10 cellular contexts compared by ENCODE assay signal in genomic region chr17:29682054-29682453, GRCh38. TPM values are rescaled to one million over a fixed set of nuclear protein-coding genes. Genes with fewer than 3 reads are reported as not detected.
DNase-seq lines count a peak whose midpoint lies in the region; ATAC-seq and TF ChIP-seq lines count a peak whose summit lies in the region.
"Had no signal": no experiment of that assay in that cellular context is flagged by ENCODE, and none has a peak within 500 bp of the region (broad histone marks: within the 10 kb centered on the region; RNA-seq: fewer than 3 reads in every experiment).

No MANE protein-coding gene starts in this region.

- no peak for ATAC-seq in WTC11

- H3K27me3 ChIP-seq in A673 (replicated peaks; ENCODE audit: insufficient read depth, low read depth, low read length, poor library complexity) = no peaks in the 10 kb centered on the region
- H3K27me3 ChIP-seq in SU-DHL-6 (ENCODE audit: low read length) = no peaks in the 10 kb centered on the region

- H3K27me3 Mint-ChIP-seq in immature natural killer cell (ENCODE audit: low read depth in 3 of 3) (no peaks in the 10 kb centered on the region), WTC11 (ENCODE audit: low read depth) (no peaks in the 10 kb centered on the region)

- intact Hi-C loops in A673 (cut with micrococcal nuclease; ENCODE audit: unreplicated experiment) = loop anchor here (5.0 to 10.0 kb wide), 2 partner anchors 40 to 83 kb away; no protein-coding TSS in a partner anchor

- no peak overlapping the region for H3K4me3 Mint-ChIP-seq in immature natural killer cell
- H3K4me3 Mint-ChIP-seq in WTC11 = no peak overlapping the region

- H3K4me1 Mint-ChIP-seq in immature natural killer cell (peaks cover 22 to 48% of the 10 kb centered on the region in 2 donors), WTC11 (peaks cover 11% of the 10 kb centered on the region)

- no peak overlapping the region for H3K4me2 ChIP-seq in SU-DHL-6 (ENCODE audit: low read depth, low read length, poor library complexity, severe bottlenecking)

- H3K9ac ChIP-seq in SU-DHL-6 (ENCODE audit: low read length) = no peak overlapping the region

- peak; percentile 34 for TF ChIP-seq CTCF in A673 (conservative IDR thresholded peaks at IDR 0.05; ENCODE audit: low read depth, low read length)
- no peak for TF ChIP-seq CTCF in GM13976 (IDR thresholded peaks at IDR 0.05; ENCODE audit: borderline replicate concordance, control extremely low read depth, extremely low read depth, insufficient read depth, missing control alignments)
- no peak for TF ChIP-seq CTCF in SU-DHL-6 (IDR thresholded peaks at IDR 0.05; ENCODE audit: insufficient read depth, low read length, poor library complexity, severe bottlenecking)
- no peak for TF ChIP-seq CTCF in WTC11 (IDR thresholded peaks at IDR 0.05)

- H3K36me3 Mint-ChIP-seq in immature natural killer cell (peaks cover 6 to 17% (median 8%) of the 10 kb centered on the region in 3 donors), WTC11 (no peaks in the 10 kb centered on the region)

- H3K36me3 ChIP-seq in A673 (ENCODE audit: insufficient read depth, low read length, poor library complexity, severe bottlenecking) (peaks cover 16% of the 10 kb centered on the region), SU-DHL-6 (ENCODE audit: low read length) (no peaks in the 10 kb centered on the region; the same call in 1 of the 2 replicates)

- H3K4me3 ChIP-seq in A673 (ENCODE audit: low read depth, low read length, poor library complexity, severe bottlenecking) (no peak overlapping the region), SU-DHL-6 (ENCODE audit: insufficient read depth, low read length, poor library complexity, severe bottlenecking) (no peak overlapping the region)

- H2AFZ ChIP-seq in SU-DHL-6 (ENCODE audit: low read depth, low read length, severe bottlenecking) = no peak overlapping the region

- peaks cover 10% of the 10 kb centered on the region; the same call in 1 of the 2 replicates for H3F3A ChIP-seq in SU-DHL-6 (ENCODE audit: insufficient read depth)

- in situ Hi-C loops in GM13976 (cut with MboI; ENCODE audit: low sequenced_read_pairs, unreplicated experiment) = no loop called here

- peaks cover 48% of the 10 kb centered on the region for H3K4me1 ChIP-seq in A673 (ENCODE audit: insufficient read depth, low read length, poor library complexity, severe bottlenecking)

- no peaks in the 10 kb centered on the region for H3K9me2 ChIP-seq in SU-DHL-6 (replicated peaks; ENCODE audit: insufficient read depth, low read length)

- H3K27ac Mint-ChIP-seq in immature natural killer cell (peak overlapping the region; percentile 5 to 86 (median 70)), WTC11 (no peak overlapping the region)

- peak; percentile 86 for DNase-seq in A673 (ENCODE audit: low spot score)
- peak; percentile 41 for DNase-seq in GM13976 (ENCODE audit: low spot score)
- peak in 1 of 3 donors; percentile 6 for DNase-seq in immature natural killer cell
- no peak for DNase-seq in WTC11 (ENCODE audit: low spot score)
- no peak for DNase-seq in NCI-H2196 (lab: John Stamatoyannopoulos, UW; ENCODE audit: unreplicated experiment)
- no peak for DNase-seq in activated effector memory CD4-positive, alpha-beta T cell treated with anti-CD3 and anti-CD28 coated beads, Interleukin-2, amount 50 U/mL, for 16 hours
- DNase-seq in HuH-7.5 (ENCODE audit: low spot score) = no peak
- DNase-seq: DMS53, NCI-H1694 had no signal

- H3K27ac ChIP-seq in A673 (ENCODE audit: low read depth, low read length, poor library complexity, severe bottlenecking) = peak overlapping the region; percentile 95
- peak overlapping the region; percentile 32 for H3K27ac ChIP-seq in SU-DHL-6 (ENCODE audit: low read depth, low read length)

- no peaks in the 10 kb centered on the region for H3K9me3 ChIP-seq in A673 (ENCODE audit: low read depth, low read length, poor library complexity, severe bottlenecking)
- no peaks in the 10 kb centered on the region for H3K9me3 ChIP-seq in SU-DHL-6 (ENCODE audit: insufficient read depth, low read length)

- POLR2A ChIA-PET in A673 (lab: Charles Lee; ENCODE audit: low non-redundant PET) (interaction anchor here (0.5 kb wide), 1 partner anchor 39 kb away, joined by 7 read pairs; no protein-coding TSS in a partner anchor), WTC11 (lab: Charles Lee) (no interaction called here)

- H3K9me3 Mint-ChIP-seq in immature natural killer cell (no peaks in the 10 kb centered on the region), WTC11 (no peaks in the 10 kb centered on the region)

- CTCF ChIA-PET in A673 (lab: Charles Lee) (interaction anchor here (0.6 kb wide), 1 partner anchor 348 kb away, joined by 3 read pairs; no protein-coding TSS in a partner anchor), WTC11 (lab: Charles Lee) (interaction anchor here (1.4 to 2.8 kb wide), 4 partner anchors 41 to 104 kb away, joined by 4 to 12 read pairs (median 4); no protein-coding TSS in a partner anchor)

- H4K20me1 ChIP-seq in SU-DHL-6 (ENCODE audit: low read depth, low read length) = no peaks in the 10 kb centered on the region

- H3K79me2 ChIP-seq in SU-DHL-6 (ENCODE audit: insufficient read depth, low read length) = no peaks in the 10 kb centered on the region

- BruUV-seq in A673 (replicated peaks; lab: Mats Ljungman, UMichigan) = no TSS peak

TF ChIP-seq in WTC11, 78 proteins besides CTCF, POLR2A, EP300 and RAD21 (continues in another document):
- no peak for TF ChIP-seq FOXP1 (CRISPR knock-in tag; IDR thresholded peaks at IDR 0.05; ENCODE audit: borderline replicate concordance)
- TF ChIP-seq, protein P1, sequence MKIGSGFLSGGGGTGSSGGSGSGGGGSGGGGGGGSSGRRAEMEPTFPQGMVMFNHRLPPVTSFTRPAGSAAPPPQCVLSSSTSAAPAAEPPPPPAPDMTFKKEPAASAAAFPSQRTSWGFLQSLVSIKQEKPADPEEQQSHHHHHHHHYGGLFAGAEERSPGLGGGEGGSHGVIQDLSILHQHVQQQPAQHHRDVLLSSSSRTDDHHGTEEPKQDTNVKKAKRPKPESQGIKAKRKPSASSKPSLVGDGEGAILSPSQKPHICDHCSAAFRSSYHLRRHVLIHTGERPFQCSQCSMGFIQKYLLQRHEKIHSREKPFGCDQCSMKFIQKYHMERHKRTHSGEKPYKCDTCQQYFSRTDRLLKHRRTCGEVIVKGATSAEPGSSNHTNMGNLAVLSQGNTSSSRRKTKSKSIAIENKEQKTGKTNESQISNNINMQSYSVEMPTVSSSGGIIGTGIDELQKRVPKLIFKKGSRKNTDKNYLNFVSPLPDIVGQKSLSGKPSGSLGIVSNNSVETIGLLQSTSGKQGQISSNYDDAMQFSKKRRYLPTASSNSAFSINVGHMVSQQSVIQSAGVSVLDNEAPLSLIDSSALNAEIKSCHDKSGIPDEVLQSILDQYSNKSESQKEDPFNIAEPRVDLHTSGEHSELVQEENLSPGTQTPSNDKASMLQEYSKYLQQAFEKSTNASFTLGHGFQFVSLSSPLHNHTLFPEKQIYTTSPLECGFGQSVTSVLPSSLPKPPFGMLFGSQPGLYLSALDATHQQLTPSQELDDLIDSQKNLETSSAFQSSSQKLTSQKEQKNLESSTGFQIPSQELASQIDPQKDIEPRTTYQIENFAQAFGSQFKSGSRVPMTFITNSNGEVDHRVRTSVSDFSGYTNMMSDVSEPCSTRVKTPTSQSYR (CRISPR knock-in tag; IDR thresholded peaks at IDR 0.05) = no peak
- TF ChIP-seq NR2C2 (CRISPR knock-in tag; IDR thresholded peaks at IDR 0.05) = no peak
- TF ChIP-seq, protein P2, sequence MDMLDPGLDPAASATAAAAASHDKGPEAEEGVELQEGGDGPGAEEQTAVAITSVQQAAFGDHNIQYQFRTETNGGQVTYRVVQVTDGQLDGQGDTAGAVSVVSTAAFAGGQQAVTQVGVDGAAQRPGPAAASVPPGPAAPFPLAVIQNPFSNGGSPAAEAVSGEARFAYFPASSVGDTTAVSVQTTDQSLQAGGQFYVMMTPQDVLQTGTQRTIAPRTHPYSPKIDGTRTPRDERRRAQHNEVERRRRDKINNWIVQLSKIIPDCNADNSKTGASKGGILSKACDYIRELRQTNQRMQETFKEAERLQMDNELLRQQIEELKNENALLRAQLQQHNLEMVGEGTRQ (CRISPR knock-in tag; IDR thresholded peaks at IDR 0.05) = no peak
- no peak for TF ChIP-seq FOXK1 (CRISPR knock-in tag; IDR thresholded peaks at IDR 0.05)
- TF ChIP-seq KAT7 (CRISPR knock-in tag; IDR thresholded peaks at IDR 0.05; ENCODE audit: borderline replicate concordance) = no peak
- no peak for TF ChIP-seq FOXP4 (CRISPR knock-in tag; IDR thresholded peaks at IDR 0.05)
- no peak for TF ChIP-seq ELF4 (CRISPR knock-in tag; IDR thresholded peaks at IDR 0.05; ENCODE audit: low read depth)
- no peak for TF ChIP-seq ZNF219 (CRISPR knock-in tag; IDR thresholded peaks at IDR 0.05; ENCODE audit: borderline replicate concordance)
- TF ChIP-seq SP1 (CRISPR knock-in tag; conservative IDR thresholded peaks at IDR 0.05) = no peak
- TF ChIP-seq NR3C1 (CRISPR knock-in tag; conservative IDR thresholded peaks at IDR 0.05; ENCODE audit: low read depth) = no peak
- TF ChIP-seq, protein P3, sequence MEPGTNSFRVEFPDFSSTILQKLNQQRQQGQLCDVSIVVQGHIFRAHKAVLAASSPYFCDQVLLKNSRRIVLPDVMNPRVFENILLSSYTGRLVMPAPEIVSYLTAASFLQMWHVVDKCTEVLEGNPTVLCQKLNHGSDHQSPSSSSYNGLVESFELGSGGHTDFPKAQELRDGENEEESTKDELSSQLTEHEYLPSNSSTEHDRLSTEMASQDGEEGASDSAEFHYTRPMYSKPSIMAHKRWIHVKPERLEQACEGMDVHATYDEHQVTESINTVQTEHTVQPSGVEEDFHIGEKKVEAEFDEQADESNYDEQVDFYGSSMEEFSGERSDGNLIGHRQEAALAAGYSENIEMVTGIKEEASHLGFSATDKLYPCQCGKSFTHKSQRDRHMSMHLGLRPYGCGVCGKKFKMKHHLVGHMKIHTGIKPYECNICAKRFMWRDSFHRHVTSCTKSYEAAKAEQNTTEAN (CRISPR knock-in tag; IDR thresholded peaks at IDR 0.05) = no peak
- TF ChIP-seq ZNF232 (CRISPR knock-in tag; IDR thresholded peaks at IDR 0.05) = no peak

RNA-seq across cellular contexts. Expression of gene CORO6, which starts 59.3 kb away (rescaled TPM):
- total RNA-seq in A673 (2021) = 19.7 and 28.9 TPM in 2 replicates
- polyA plus RNA-seq in immature natural killer cell = 1 to 10 TPM in 1 of 3 donors, under 1 TPM in 2; 0.12 to 1.3 (median 0.38) TPM
- 6.4 to 8.9 TPM (median 7.5 TPM) in 3 replicates for total RNA-seq in WTC11 (2021)

Comparison
In these comparisons a context has a peak if more than half of its experiments do, and no peak if none do; other contexts are left out.
1. DNase-seq: peak in A673 (single experiment) and GM13976 (single experiment); none in WTC11 (single experiment), NCI-H2196 (single experiment), activated effector memory CD4-positive, alpha-beta T cell treated with anti-CD3 and anti-CD28 coated beads, Interleukin-2, amount 50 U/mL, for 16 hours (single experiment) and HuH-7.5 (single experiment).